17 cellular contexts compared by ENCODE assay signal in genomic region chr15:100727291-100727851, GRCh38.
DNase-seq lines count a peak whose midpoint lies in the region; ATAC-seq, FAIRE-seq and TF ChIP-seq lines count a peak whose summit lies in the region.
"Had no signal": no experiment of that assay in that cellular context is flagged by ENCODE, and none has a peak within 500 bp of the region (broad histone marks: within the 10 kb centered on the region; RNA-seq: fewer than 3 reads in every experiment).

No MANE protein-coding gene starts in this region.

- TF ChIP-seq CTCF in kidney (IDR thresholded peaks at IDR 0.05; ENCODE audit: borderline replicate concordance, extremely low read depth, insufficient read depth): no peak

- intact Hi-C loops in kidney (cut with DNase I): no loop called here

- peaks cover 18 to 22% of the 10 kb centered on the region in 2 donors for H3K4me1 ChIP-seq in kidney (ENCODE audit: control insufficient read depth in 1 of 2, insufficient read depth in 1 of 2, low read depth in 1 of 2, low read length in 2 of 2)
- H3K4me1 ChIP-seq: spleen had no signal

- peak; percentile 37 for DNase-seq in activated CD8-positive, alpha-beta memory T cell treated with anti-CD3 and anti-CD28 coated beads for 24 hours
- DNase-seq in activated CD8-positive, alpha-beta memory T cell treated with anti-CD3 and anti-CD28 coated beads, Interleukin-2, amount 50 U/mL, for 4 hours: no peak
- DNase-seq in amniotic epithelial cell (ENCODE audit: low read depth) (peak; percentile 98), kidney (peak; percentile 39), urothelium cell line (ENCODE audit: low spot score) (peak; percentile 47), NCI-H2227 treated with DMSO at 0.1 percent for 48 hours (lab: John Stamatoyannopoulos, UW) (no peak)
- DNase-seq: COR-L47, GF-D8, NCI-H2029, NCI-H748 treated with DMSO at 0.1 percent for 48 hours, occipital lobe, spleen had no signal

- FAIRE-seq in kidney (lab: Jason Lieb, UNC) (no peak), urothelium cell line (lab: Jason Lieb, UNC) (no peak)
- FAIRE-seq: A549 had no signal

- no peak overlapping the region for H3K4me3 ChIP-seq in kidney (ENCODE audit: low read length in 2 of 2)
- H3K4me3 ChIP-seq: A549, cardiac muscle cell, spleen had no signal

- ATAC-seq in HG03432 (IDR thresholded peaks at IDR 0.05; ENCODE audit: unreplicated experiment): no peak
- ATAC-seq in GM19452 (IDR thresholded peaks at IDR 0.05; ENCODE audit: unreplicated experiment): no peak
- ATAC-seq: A549; activated CD4-positive, CD25-positive, alpha-beta regulatory T cell treated with anti-CD3 and anti-CD28 coated beads, Interleukin-2, amount 50 U/mL, for 24 hours had no signal

- H3K27ac ChIP-seq in kidney (ENCODE audit: low read depth in 2 of 2, low read length in 2 of 2): no peak overlapping the region
- H3K27ac ChIP-seq: cardiac muscle cell, spleen had no signal

- H3K36me3 ChIP-seq in kidney (ENCODE audit: control insufficient read depth in 1 of 2, insufficient read depth in 2 of 2, low read length in 2 of 2): no peaks in the 10 kb centered on the region
- H3K36me3 ChIP-seq: cardiac muscle cell, spleen had no signal

- no peak overlapping the region for H3K9ac ChIP-seq in kidney (ENCODE audit: low read length in 2 of 2)

- H3K9me3 ChIP-seq in kidney (ENCODE audit: control insufficient read depth in 1 of 2, low read length in 2 of 2): no peaks in the 10 kb centered on the region
- H3K9me3 ChIP-seq: A549, spleen had no signal

Comparison
In these comparisons a context has a peak if more than half of its experiments do, and no peak if none do; other contexts are left out.
1. DNase-seq: peak in activated CD8-positive, alpha-beta memory T cell treated with anti-CD3 and anti-CD28 coated beads for 24 hours (single experiment), amniotic epithelial cell (single experiment), kidney (single experiment) and urothelium cell line (single experiment); none in activated CD8-positive, alpha-beta memory T cell treated with anti-CD3 and anti-CD28 coated beads, Interleukin-2, amount 50 U/mL, for 4 hours (single experiment) and NCI-H2227 treated with DMSO at 0.1 percent for 48 hours (single experiment).